ENCODE assay signal across 11 cellular contexts in genomic region chr5:179275941-179276837, GRCh38.
DNase-seq lines count a peak whose midpoint lies in the region; ATAC-seq, FAIRE-seq and TF ChIP-seq lines count a peak whose summit lies in the region.
"Had no signal": no experiment of that assay in that cellular context is flagged by ENCODE, and none has a peak within 500 bp of the region (broad histone marks: within the 10 kb centered on the region; RNA-seq: fewer than 3 reads in every experiment).

No MANE protein-coding gene starts in this region.

- H3K27ac ChIP-seq in body of pancreas: peak overlapping the region in 2 of 4 donors; percentile 28 to 61
- H3K27ac ChIP-seq in testis: no peak overlapping the region

- WGBS in body of pancreas, 2 donors: 75 to 81% methylated on average over 20 to 23 of the region's 23 CpGs
- 80 to 83% methylated on average over 22 to 23 of the region's 23 CpGs for WGBS in testis, 2 donors

- no peaks in the 10 kb centered on the region for H3K4me1 ChIP-seq in body of pancreas
- peaks cover 74% of the 10 kb centered on the region for H3K4me1 ChIP-seq in skeletal muscle satellite cell (ENCODE audit: control insufficient read depth, insufficient read depth, low read length)
- peaks cover 17% of the 10 kb centered on the region for H3K4me1 ChIP-seq in testis

- FAIRE-seq in GM19239 (lab: Jason Lieb, UNC): no peak

- no peaks in the 10 kb centered on the region for H3K27me3 ChIP-seq in body of pancreas
- H3K27me3 ChIP-seq in skeletal muscle satellite cell (ENCODE audit: control insufficient read depth, insufficient read depth, low read length): no peaks in the 10 kb centered on the region
- no peaks in the 10 kb centered on the region for H3K27me3 ChIP-seq in testis

- DNase-seq in GM04503 (ENCODE audit: low read depth): peak; percentile 97
- DNase-seq in body of pancreas: peak; percentile 28 to 66 (median 54)
- peak; percentile 92 for DNase-seq in kidney glomerular epithelial cell (lab: John Stamatoyannopoulos, UW)
- no peak for DNase-seq in testis
- no peak for DNase-seq in stimulated activated CD8-positive, alpha-beta memory T cell treated with anti-CD3 and anti-CD28 coated beads, Interleukin-4, amount 100 ng/mL, for 48 hours
- DNase-seq in GM19239 (ENCODE audit: insufficient read length, low spot score): no peak
- no peak for DNase-seq in NCI-H2171 treated with DMSO at 0.1 percent for 48 hours (lab: John Stamatoyannopoulos, UW)
- DNase-seq: activated CD8-positive, alpha-beta T cell treated with anti-CD3 and anti-CD28 coated beads for 36 hours; DND-41; occipital lobe had no signal

- no peaks in the 10 kb centered on the region for H3K36me3 ChIP-seq in body of pancreas (replicated peaks in 1 of 2; ENCODE audit: insufficient read depth in 1 of 2, low read depth in 2 of 2)
- peaks cover 16% of the 10 kb centered on the region for H3K36me3 ChIP-seq in skeletal muscle satellite cell (ENCODE audit: insufficient read depth, low read length)
- H3K36me3 ChIP-seq in testis (ENCODE audit: low read depth, missing control alignments): no peaks in the 10 kb centered on the region

- H3K9me3 ChIP-seq in body of pancreas (no peaks in the 10 kb centered on the region), skeletal muscle satellite cell (replicated peaks; ENCODE audit: low read length) (no peaks in the 10 kb centered on the region), testis (no peaks in the 10 kb centered on the region)

- H3K9ac ChIP-seq in skeletal muscle satellite cell (ENCODE audit: low read depth, low read length): peak overlapping the region; percentile 87

- no peak overlapping the region for H3K4me3 ChIP-seq in body of pancreas
- H3K4me3 ChIP-seq in skeletal muscle satellite cell (ENCODE audit: low read length): peak overlapping the region; percentile 54
- no peak overlapping the region for H3K4me3 ChIP-seq in testis

- intact Hi-C loops in body of pancreas (cut with DNase I) (no loop called here), testis (cut with DNase I; ENCODE audit: low total_unique reads) (no loop called here)

- TF ChIP-seq CTCF in body of pancreas (IDR thresholded peaks at IDR 0.05) (no peak), testis (IDR thresholded peaks at IDR 0.05) (no peak)

- TF ChIP-seq POLR2A in body of pancreas (IDR thresholded peaks at IDR 0.05): no peak
- TF ChIP-seq POLR2A in testis (IDR thresholded peaks at IDR 0.05): no peak

- H3K4me2 ChIP-seq in skeletal muscle satellite cell (ENCODE audit: low read length): peak overlapping the region; percentile 72

- peak; percentile 61 for ATAC-seq in body of pancreas
- ATAC-seq: activated CD8-positive, alpha-beta T cell treated with anti-CD3 and anti-CD28 coated beads for 36 hours had no signal

Comparison
In these comparisons a context has a peak if more than half of its experiments do, and no peak if none do; other contexts are left out.
1. DNase-seq: peak in GM04503 (single experiment), body of pancreas (4 of 4) and kidney glomerular epithelial cell (single experiment); none in testis (single experiment), stimulated activated CD8-positive, alpha-beta memory T cell treated with anti-CD3 and anti-CD28 coated beads, Interleukin-4, amount 100 ng/mL, for 48 hours (single experiment), GM19239 (single experiment) and NCI-H2171 treated with DMSO at 0.1 percent for 48 hours (single experiment).